21 cellular contexts compared by ENCODE assay signal in genomic region chr21:29378814-29379213, GRCh38.
DNase-seq lines count a peak whose midpoint lies in the region; ATAC-seq and TF ChIP-seq lines count a peak whose summit lies in the region.
"Had no signal": no experiment of that assay in that cellular context is flagged by ENCODE, and none has a peak within 500 bp of the region (broad histone marks: within the 10 kb centered on the region; RNA-seq: fewer than 3 reads in every experiment).

No MANE protein-coding gene starts in this region.

- H3K36me3 ChIP-seq in brain microvascular endothelial cell (replicated peaks): no peaks in the 10 kb centered on the region
- H3K36me3 ChIP-seq: gastroesophageal sphincter had no signal

- H3K4me1 Mint-ChIP-seq in immature natural killer cell: peaks cover 10% of the 10 kb centered on the region in 2 donors

- H3K9me3 Mint-ChIP-seq in immature natural killer cell: peaks cover 0 to 2% (median 0%) of the 10 kb centered on the region in 6 donors
- H3K9me3 Mint-ChIP-seq: CD4-positive, alpha-beta T cell had no signal

- H3K4me3 ChIP-seq in brain microvascular endothelial cell (ENCODE audit: low read depth, low read length): no peak overlapping the region
- H3K4me3 ChIP-seq in fibroblast of pulmonary artery (replicated peaks; ENCODE audit: low read depth, low read length): no peak overlapping the region
- H3K4me3 ChIP-seq in retinal pigment epithelial cell (ENCODE audit: low read length): no peak overlapping the region
- H3K4me3 ChIP-seq: gastroesophageal sphincter had no signal

- no peaks in the 10 kb centered on the region for H3K27me3 Mint-ChIP-seq in immature natural killer cell (ENCODE audit: low read depth in 3 of 3)
- H3K27me3 Mint-ChIP-seq: CD4-positive, alpha-beta T cell; T-helper 17 cell; type B pancreatic cell had no signal

- DNase-seq in M059J (ENCODE audit: low read depth) (peak; percentile 73), brain microvascular endothelial cell (peak; percentile 7), fibroblast of pulmonary artery (ENCODE audit: low read depth) (peak; percentile 24), retinal pigment epithelial cell (ENCODE audit: low read depth) (peak; percentile 30), NCI-H187 (lab: John Stamatoyannopoulos, UW) (no peak), GM10266 (ENCODE audit: extremely low spot score) (no peak), immature natural killer cell (no peak), omental fat pad (ENCODE audit: low spot score) (no peak)
- DNase-seq: activated CD4-positive, alpha-beta T cell treated with anti-CD3 and anti-CD28 coated beads for 4 hours; activated naive CD4-positive, alpha-beta T cell treated with anti-CD3 and anti-CD28 coated beads, Interleukin-2, amount 50 U/mL, for 16 hours; aorta; CD4-positive, alpha-beta T cell; islet precursor cell; KG1; NCI-H146; NCI-H526; T-helper 17 cell had no signal

- in situ Hi-C loops in brain microvascular endothelial cell (cut with HindIII; ENCODE audit: low pct_ligation_motif_present, low sequenced_read_pairs): no loop called here

- no peaks in the 10 kb centered on the region for H3K27me3 ChIP-seq in brain microvascular endothelial cell (replicated peaks)
- H3K27me3 ChIP-seq: gastroesophageal sphincter had no signal

- H3K27ac Mint-ChIP-seq in immature natural killer cell: no peak overlapping the region
- H3K27ac Mint-ChIP-seq: CD4-positive, alpha-beta T cell; T-helper 17 cell; type B pancreatic cell had no signal

- no peak overlapping the region for H3K4me3 Mint-ChIP-seq in immature natural killer cell
- H3K4me3 Mint-ChIP-seq: CD4-positive, alpha-beta T cell; T-helper 17 cell; type B pancreatic cell had no signal

- ATAC-seq in omental fat pad (ENCODE audit: low FRiP score): no peak
- ATAC-seq: gastroesophageal sphincter, T-helper 17 cell had no signal

- TF ChIP-seq CTCF in brain microvascular endothelial cell (IDR thresholded peaks at IDR 0.05; ENCODE audit: low read depth, low read length, missing control alignments) (no peak), fibroblast of pulmonary artery (IDR thresholded peaks at IDR 0.05; ENCODE audit: low read length, missing control alignments) (no peak), retinal pigment epithelial cell (conservative IDR thresholded peaks at IDR 0.05; ENCODE audit: low read depth, low read length) (no peak), GM10266 (IDR thresholded peaks at IDR 0.05; ENCODE audit: control insufficient read depth, insufficient read depth, low read depth, missing control alignments) (no peak), omental fat pad (IDR thresholded peaks at IDR 0.05) (no peak)

- H3K36me3 Mint-ChIP-seq in immature natural killer cell: peaks cover 0 to 8% (median 3%) of the 10 kb centered on the region in 3 donors

- no peak overlapping the region for H3K27ac ChIP-seq in brain microvascular endothelial cell
- H3K27ac ChIP-seq: epithelial cell of prostate, gastroesophageal sphincter, RWPE1 had no signal

Comparison
In these comparisons a context has a peak if more than half of its experiments do, and no peak if none do; other contexts are left out.
1. DNase-seq: peak in M059J (single experiment), brain microvascular endothelial cell (single experiment), fibroblast of pulmonary artery (single experiment) and retinal pigment epithelial cell (single experiment); none in NCI-H187 (0 of 2), GM10266 (single experiment), immature natural killer cell (0 of 3) and omental fat pad (single experiment).